Comparison of ENCODE assay signal across 10 cellular contexts in the genomic region with DNA sequence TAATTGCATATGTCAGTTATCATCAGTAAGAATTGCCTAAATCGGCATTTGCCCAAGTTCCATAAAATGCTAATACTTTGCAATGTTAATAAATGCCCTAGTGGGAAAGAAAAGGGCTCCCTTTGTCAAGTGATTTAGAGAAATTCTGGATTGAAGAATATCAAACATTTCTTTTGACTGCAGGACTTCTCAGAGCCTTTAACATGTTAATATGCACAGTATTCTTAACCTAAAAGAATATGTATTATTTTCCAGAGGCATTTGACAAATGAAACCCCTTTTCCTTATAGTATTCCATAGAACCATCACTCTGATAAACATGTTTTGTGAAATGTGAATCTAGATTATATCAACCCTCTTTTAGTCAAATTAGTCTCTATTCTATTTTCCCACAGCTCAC.
"Had no signal": no experiment of that assay in that cellular context is flagged by ENCODE, and none has a peak within 500 bp of the region (broad histone marks: within the 10 kb centered on the region; RNA-seq: fewer than 3 reads in every experiment).

No MANE protein-coding gene starts in this region.

- FAIRE-seq: H1, H54 had no signal

- H3K36me3 ChIP-seq: HAP-1 had no signal

- H3K4me3 ChIP-seq: GM23248, GM23338, HAP-1 had no signal

- H3K9me3 ChIP-seq: HAP-1 had no signal

- H3K9ac ChIP-seq: GM23248 had no signal

- ATAC-seq: GM23338, HCT116 had no signal

- DNase-seq: GM23248, GOT3, H9, HCEC 1CT, HFFc6 had no signal

- H2AFZ ChIP-seq: GM23248, GM23338 had no signal

- H3K27ac ChIP-seq: GM23248 had no signal

- H3K4me2 ChIP-seq: GM23338 had no signal
